Comparison of ENCODE assay signal across 8 cellular contexts in the genomic region with DNA sequence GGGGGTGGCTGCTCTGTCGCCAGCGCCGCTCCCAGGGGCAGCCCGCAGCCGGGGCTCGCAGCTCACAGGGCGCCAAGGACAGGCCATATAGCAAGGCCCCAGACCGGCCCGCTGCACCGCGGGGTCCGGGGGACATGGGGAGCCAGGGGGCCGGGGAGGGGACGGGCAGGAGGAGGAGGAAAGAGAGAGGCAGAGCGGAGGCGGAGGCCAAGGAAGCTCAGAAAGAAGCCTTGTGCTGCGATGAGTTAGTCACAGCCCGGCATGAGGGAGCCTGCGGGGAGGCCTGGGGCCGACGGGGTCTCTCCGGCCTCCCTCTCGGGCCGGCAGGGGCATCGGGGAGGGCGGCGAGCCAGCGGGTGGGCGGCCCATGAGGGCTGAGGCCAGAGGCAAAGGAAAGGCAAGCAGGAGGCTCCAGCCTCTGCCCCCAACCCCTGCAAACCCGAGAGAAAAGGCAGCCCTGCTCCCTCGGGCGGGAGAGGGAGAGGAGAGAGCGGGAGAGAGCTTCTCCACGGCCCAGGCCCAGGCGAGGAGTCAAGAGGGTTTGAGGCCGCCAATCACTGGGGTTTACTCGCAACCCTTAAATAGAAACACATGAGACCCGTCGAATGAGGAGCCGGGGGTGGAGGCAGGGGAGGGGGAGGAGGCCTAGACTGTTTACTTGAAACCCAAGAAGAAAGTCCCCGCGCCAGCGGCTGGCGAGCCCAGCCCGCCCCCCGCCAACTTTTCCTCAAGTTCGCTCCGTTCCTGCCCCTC.
A peak's percentile ranks its signal among the peaks of the same experiment; 100 is the strongest.
DNase-seq lines count a peak whose midpoint lies in the region; ATAC-seq, FAIRE-seq and TF ChIP-seq lines count a peak whose summit lies in the region.

No MANE protein-coding gene starts in this region.

- no peaks in the 10 kb centered on the region for H3K9me3 ChIP-seq in A673 (ENCODE audit: low read depth, low read length, poor library complexity, severe bottlenecking)
- no peaks in the 10 kb centered on the region for H3K9me3 ChIP-seq in astrocyte (ENCODE audit: insufficient read depth, low read depth, low read length)
- H3K9me3 ChIP-seq in iPS-15b (ENCODE audit: control insufficient read depth, insufficient read depth, low read length) = no peaks in the 10 kb centered on the region

- H3K9ac ChIP-seq in astrocyte (ENCODE audit: low read length) (peak overlapping the region; percentile 84), iPS-15b (ENCODE audit: low read depth, low read length) (no peak overlapping the region)

- H2AFZ ChIP-seq in astrocyte (ENCODE audit: low read depth, low read length) = peak overlapping the region; percentile 85

- H3K27me3 Mint-ChIP-seq in astrocyte (ENCODE audit: low read depth, unreplicated experiment) = peaks cover 4% of the 10 kb centered on the region

- peaks cover 22% of the 10 kb centered on the region for H3K36me3 ChIP-seq in A673 (ENCODE audit: insufficient read depth, low read length, poor library complexity, severe bottlenecking)
- H3K36me3 ChIP-seq in astrocyte (ENCODE audit: insufficient read depth, low read length) = peaks cover 11% of the 10 kb centered on the region
- H3K36me3 ChIP-seq in iPS-15b (ENCODE audit: control insufficient read depth, insufficient read depth, low read length) = no peaks in the 10 kb centered on the region

- H3K4me3 Mint-ChIP-seq in astrocyte (ENCODE audit: unreplicated experiment) = no peak overlapping the region

- H3K4me3 ChIP-seq in A673 (ENCODE audit: low read depth, low read length, poor library complexity, severe bottlenecking) (peak overlapping the region; percentile 51), astrocyte (ENCODE audit: insufficient read depth, low read depth, low read length) (peak overlapping the region; percentile 70), iPS-15b (ENCODE audit: low read depth, low read length) (peak overlapping the region; percentile 2), skin epidermis (peak overlapping the region; percentile 41 to 55 (median 46))

- intact Hi-C loops in A673 (cut with micrococcal nuclease; ENCODE audit: unreplicated experiment) = no loop called here

- H3K27me3 ChIP-seq in A673 (replicated peaks; ENCODE audit: insufficient read depth, low read depth, low read length, poor library complexity) (no peaks in the 10 kb centered on the region), astrocyte (ENCODE audit: insufficient read depth, low read length) (no peaks in the 10 kb centered on the region), iPS-15b (ENCODE audit: control insufficient read depth, insufficient read depth, low read length) (no peaks in the 10 kb centered on the region)

- peaks cover 14% of the 10 kb centered on the region for H3K4me1 Mint-ChIP-seq in astrocyte (ENCODE audit: low read depth, unreplicated experiment)

- peak overlapping the region; percentile 97 for H3K4me2 ChIP-seq in astrocyte (ENCODE audit: low read length)

- H3K9me3 Mint-ChIP-seq in astrocyte (ENCODE audit: unreplicated experiment) = peaks cover 9% of the 10 kb centered on the region

- ATAC-seq in HG03571 (IDR thresholded peaks at IDR 0.05; ENCODE audit: unreplicated experiment) = no peak

- H3K36me3 Mint-ChIP-seq in astrocyte (ENCODE audit: low read depth, unreplicated experiment) = peaks cover 39% of the 10 kb centered on the region

- peaks cover 47% of the 10 kb centered on the region for H3K79me2 ChIP-seq in astrocyte (ENCODE audit: insufficient read depth, low read length)

- H3K27ac ChIP-seq in A673 (ENCODE audit: low read depth, low read length, poor library complexity, severe bottlenecking) = peak overlapping the region; percentile 81
- H3K27ac ChIP-seq in astrocyte (ENCODE audit: low read depth, low read length) = peak overlapping the region; percentile 84
- peak overlapping the region; percentile 47 to 92 (median 85) for H3K27ac ChIP-seq in skin epidermis

- no TSS peak for BruUV-seq in A673 (replicated peaks; lab: Mats Ljungman, UMichigan)

- H3K4me1 ChIP-seq in A673 (ENCODE audit: insufficient read depth, low read length, poor library complexity, severe bottlenecking) (peaks cover 27% of the 10 kb centered on the region), astrocyte (ENCODE audit: insufficient read depth, low read length) (peaks cover 25% of the 10 kb centered on the region), iPS-15b (ENCODE audit: control insufficient read depth, insufficient read depth, low read length) (peaks cover 2% of the 10 kb centered on the region)

- CTCF ChIA-PET in A673 (lab: Charles Lee) = no interaction called here

- FAIRE-seq in astrocyte (lab: Jason Lieb, UNC) = no peak

- DNase-seq in A673 (ENCODE audit: low spot score) (peak; percentile 91), GM20000 (ENCODE audit: low spot score) (peak; percentile 90), RPMI7951 (ENCODE audit: low read depth) (peak; percentile 92), astrocyte (ENCODE audit: low read depth) (peak; percentile 81), SKM-1 treated with dmso at 0.1 percent for 144 hours (lab: John Stamatoyannopoulos, UW; ENCODE audit: unreplicated experiment) (no peak)

- no peak overlapping the region for H3K27ac Mint-ChIP-seq in astrocyte (ENCODE audit: unreplicated experiment)

- POLR2A ChIA-PET in A673 (lab: Charles Lee; ENCODE audit: low non-redundant PET) = interaction anchor here (0.6 kb wide), 2 partner anchors 11 to 208 kb away, joined by 3 to 7 read pairs; no protein-coding TSS in a partner anchor

- H4K20me1 ChIP-seq in astrocyte (ENCODE audit: insufficient read depth, low read length) = peaks cover 16% of the 10 kb centered on the region

- TF ChIP-seq CTCF in A673 (conservative IDR thresholded peaks at IDR 0.05; ENCODE audit: low read depth, low read length) = no peak
- no peak for TF ChIP-seq CTCF in GM20000 (IDR thresholded peaks at IDR 0.05; ENCODE audit: extremely low read depth, missing control alignments)
- no peak for TF ChIP-seq CTCF in astrocyte (IDR thresholded peaks at IDR 0.05; ENCODE audit: insufficient read depth, low read depth, low read length)

Comparison
In these comparisons a context has a peak if more than half of its experiments do, and no peak if none do; other contexts are left out.
1. H3K4me3 ChIP-seq: peak in every context shown above with its lines; median percentile 70 in astrocyte; 51 in A673; 46 in skin epidermis; 2 in iPS-15b.